Comparison of ENCODE assay signal across 8 cellular contexts in genomic region chr1:24502168-24503002, GRCh38. TPM values are rescaled to one million over a fixed set of nuclear protein-coding genes. Genes with fewer than 3 reads are reported as not detected.
DNase-seq lines count a peak whose midpoint lies in the region; ATAC-seq, FAIRE-seq and TF ChIP-seq lines count a peak whose summit lies in the region.

TSS of gene RCAN3 (plus strand) at chr1:24502836. CDS start at chr1:24514373, 11,537 bp downstream.

- H3K9me3 ChIP-seq in neuron (ENCODE audit: low read length) = no peaks in the 10 kb centered on the region
- H3K9me3 ChIP-seq in stomach smooth muscle (ENCODE audit: control insufficient read depth in 2 of 2, low read length in 2 of 2) = no peaks in the 10 kb centered on the region

- H3K4me3 ChIP-seq in NB4 (ENCODE audit: low read depth, low read length) (peak within 1 kb of the TSS; percentile 75), neuron (ENCODE audit: low read length) (peak within 1 kb of the TSS; percentile 37), stomach smooth muscle (ENCODE audit: low read length in 2 of 2) (peak within 1 kb of the TSS; percentile 80 to 82)

- peak within 1 kb of the TSS; percentile 31 for H3K27ac ChIP-seq in stomach smooth muscle (ENCODE audit: low read length)

- ATAC-seq in GM21423 (IDR thresholded peaks at IDR 0.05; ENCODE audit: unreplicated experiment) = peak; percentile 51

- H3K27me3 ChIP-seq in neuron (ENCODE audit: insufficient read depth, low read length) (peaks cover 55% of the 10 kb centered on the region), stomach smooth muscle (ENCODE audit: control insufficient read depth in 1 of 2, insufficient read depth in 2 of 2, low read length in 2 of 2) (no peaks in the 10 kb centered on the region)

- no peak for TF ChIP-seq CTCF in NB4 (IDR thresholded peaks at IDR 0.05; ENCODE audit: low read depth, low read length)

- H3K36me3 ChIP-seq in neuron (ENCODE audit: insufficient read depth, low read length) (no peaks in the 10 kb centered on the region), stomach smooth muscle (ENCODE audit: control insufficient read depth in 2 of 2, insufficient read depth in 2 of 2, low read length in 2 of 2) (no peaks in the 10 kb centered on the region)

- H3K4me1 ChIP-seq in neuron (ENCODE audit: insufficient read depth, low read length) (no peaks in the 10 kb centered on the region), stomach smooth muscle (ENCODE audit: control insufficient read depth, insufficient read depth, low read length) (peaks cover 9% of the 10 kb centered on the region)

- peak; percentile 78 for DNase-seq in Ammon's horn (ENCODE audit: low spot score)
- peak; percentile 93 for DNase-seq in NB4 (ENCODE audit: low read depth)
- peak; percentile 41 for DNase-seq in SK-N-DZ (ENCODE audit: low spot score)
- DNase-seq in activated naive CD4-positive, alpha-beta T cell treated with Interleukin-2 at 50 U/mL for 16 hours = peak; percentile 91
- DNase-seq in frontal cortex (ENCODE audit: low spot score in 2 of 2) = peak; percentile 86 to 93

- TF ChIP-seq POLR2A in NB4 (IDR thresholded peaks at IDR 0.05; ENCODE audit: extremely low read depth, insufficient read length) = peak; percentile 54

- H2AFZ ChIP-seq in neuron (ENCODE audit: low read depth, low read length) = no peak within 1 kb of the TSS

- H3K9ac ChIP-seq in stomach smooth muscle (ENCODE audit: low read length in 2 of 2) = peak within 1 kb of the TSS; percentile 60 to 72

- no peak for FAIRE-seq in frontal cortex (lab: Jason Lieb, UNC)

RNA-seq across cellular contexts. Expression of gene RCAN3, which starts in this region (rescaled TPM):
- 0.06 and 0.16 TPM in 2 replicates for polyA plus RNA-seq in SK-N-DZ (2014; cell fraction: cytosol; rRNA removed)
- polyA plus RNA-seq in SK-N-DZ (2014; cell fraction: nucleus; rRNA removed) = not detected in 2 replicates
- total RNA-seq in frontal cortex = 16.3 TPM

Comparison
In these comparisons a context has a peak if more than half of its experiments do, and no peak if none do; other contexts are left out.
1. Peak in every context shown above with its lines: DNase-seq, ATAC-seq, H3K4me3 ChIP-seq and H3K27ac ChIP-seq.
2. DNase-seq: peak in every context shown above with its lines; median percentile 93 in NB4; 91 in activated naive CD4-positive, alpha-beta T cell treated with Interleukin-2 at 50 U/mL for 16 hours; 90 in frontal cortex; 78 in Ammon's horn; 41 in SK-N-DZ.